Comparison of ENCODE assay signal across 8 cellular contexts in the genomic region with DNA sequence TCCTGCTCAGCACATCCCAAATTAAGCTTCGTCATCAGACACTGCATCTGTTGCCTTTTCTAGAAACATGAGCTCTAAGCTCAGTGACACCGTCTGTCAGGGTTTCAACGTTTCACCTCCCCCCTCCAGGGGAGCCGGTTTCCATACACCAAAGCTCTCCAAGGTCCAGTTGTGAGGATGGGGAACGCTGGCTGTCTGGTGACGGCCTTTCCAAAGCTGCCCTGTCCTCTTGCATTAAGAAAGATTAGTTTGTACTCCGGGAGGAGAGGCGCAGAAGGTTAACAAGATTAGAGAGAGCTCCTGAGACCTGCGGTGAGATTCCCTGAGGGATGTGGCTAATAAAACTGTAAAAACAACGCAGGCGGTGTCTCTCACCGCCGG. TPM values are rescaled to one million over a fixed set of nuclear protein-coding genes. Genes with fewer than 3 reads are reported as not detected.
A peak's percentile ranks its signal among the peaks of the same experiment; 100 is the strongest.
DNase-seq lines count a peak whose midpoint lies in the region; ATAC-seq and TF ChIP-seq lines count a peak whose summit lies in the region.

No MANE protein-coding gene starts in this region.

- no peaks in the 10 kb centered on the region for H3K27me3 ChIP-seq in mesendoderm (ENCODE audit: insufficient read depth, low read length, poor library complexity)

- POLR2A ChIA-PET in HEK293 (lab: Yijun Ruan, JAX) = no interaction called here

- H3K4me3 ChIP-seq in HEK293 (ENCODE audit: low read depth, low read length) (no peak overlapping the region; the same call in 1 of the 2 replicates), mesendoderm (ENCODE audit: low read length) (no peak overlapping the region)

- no peak overlapping the region for H4K5ac ChIP-seq in mesendoderm (ENCODE audit: low read length)

- DNase-seq in ELF-1 (ENCODE audit: low read depth, low spot score) = peak; percentile 68
- no peak for DNase-seq in T-helper 2 cell treated with Interferon-gamma antibody and Interleukin-4, amounts not matched to agents 5 μg/mL and 100 μg/mL, for 36 hours (ENCODE audit: low spot score)
- DNase-seq in mesendoderm = no peak
- DNase-seq in amygdala (lab: John Stamatoyannopoulos, UW) = no peak
- DNase-seq in UCSD-AML1 (lab: John Stamatoyannopoulos, UW; ENCODE audit: unreplicated experiment) = no peak
- DNase-seq in HuH-7.5 (ENCODE audit: low spot score) = no peak

- WGBS in mesendoderm (ENCODE audit: extremely low coverage, insufficient coverage, low lambda C conversion rate) = no CpG with 5 or more reads among the region's 13 CpGs

- peaks cover 18% of the 10 kb centered on the region for H3K36me3 Mint-ChIP-seq in T-helper 2 cell treated with Interferon-gamma antibody and Interleukin-4, amounts not matched to agents 5 μg/mL and 100 μg/mL, for 36 hours (ENCODE audit: low read depth)

- peak overlapping the region; percentile 61 for H3K27ac ChIP-seq in HEK293 (ENCODE audit: extremely low read depth, low read depth, low read length)
- H3K27ac ChIP-seq in mesendoderm (ENCODE audit: low read depth, low read length) = no peak overlapping the region

- no peaks in the 10 kb centered on the region for H3K9me3 ChIP-seq in HEK293 (ENCODE audit: control insufficient read depth, insufficient read depth, low read depth, low read length)

- H3K23ac ChIP-seq in mesendoderm (ENCODE audit: low read length) = no peak overlapping the region

- no peak overlapping the region for H2AK5ac ChIP-seq in mesendoderm (ENCODE audit: low read length)

- no peaks in the 10 kb centered on the region for H3K27me3 Mint-ChIP-seq in T-helper 2 cell treated with Interferon-gamma antibody and Interleukin-4, amounts not matched to agents 5 μg/mL and 100 μg/mL, for 36 hours (ENCODE audit: low read depth)

- H3K9me3 Mint-ChIP-seq in T-helper 2 cell treated with Interferon-gamma antibody and Interleukin-4, amounts not matched to agents 5 μg/mL and 100 μg/mL, for 36 hours = no peaks in the 10 kb centered on the region

- H2BK5ac ChIP-seq in mesendoderm (ENCODE audit: low read length) = no peak overlapping the region

- ATAC-seq in GM21825 (IDR thresholded peaks at IDR 0.05; ENCODE audit: unreplicated experiment) = no peak

- peaks cover 22% of the 10 kb centered on the region for H3K4me1 Mint-ChIP-seq in T-helper 2 cell treated with Interferon-gamma antibody and Interleukin-4, amounts not matched to agents 5 μg/mL and 100 μg/mL, for 36 hours (ENCODE audit: low read depth)

- H3K79me1 ChIP-seq in mesendoderm (ENCODE audit: low read length) = no peaks in the 10 kb centered on the region

- H3K79me2 ChIP-seq in mesendoderm (ENCODE audit: control insufficient read depth, insufficient read depth, low read length) = no peaks in the 10 kb centered on the region

- peak overlapping the region; percentile 52 for H3K18ac ChIP-seq in mesendoderm (ENCODE audit: low read length)

- H3K56ac ChIP-seq in mesendoderm (ENCODE audit: low read length) = no peak overlapping the region

- no peak overlapping the region for H2BK15ac ChIP-seq in mesendoderm (replicated peaks; ENCODE audit: low read depth)

- H3K4me2 ChIP-seq in mesendoderm (ENCODE audit: low read length) = no peak overlapping the region

- H3K9ac ChIP-seq in mesendoderm (ENCODE audit: low read length) = no peak overlapping the region

- no peak overlapping the region for H4K8ac ChIP-seq in mesendoderm (ENCODE audit: low read depth, low read length)

- H3K36me3 ChIP-seq in HEK293 (ENCODE audit: control insufficient read depth in 2 of 2, insufficient read depth in 1 of 2, low read length in 2 of 2) (no peaks in the 10 kb centered on the region), mesendoderm (ENCODE audit: control insufficient read depth, insufficient read depth, low read length) (no peaks in the 10 kb centered on the region)

- H3K27ac Mint-ChIP-seq in T-helper 2 cell treated with Interferon-gamma antibody and Interleukin-4, amounts not matched to agents 5 μg/mL and 100 μg/mL, for 36 hours = peak overlapping the region; percentile 96

- H2BK120ac ChIP-seq in mesendoderm (ENCODE audit: low read depth, low read length) = no peak overlapping the region

- peaks cover 4% of the 10 kb centered on the region for H3K4me1 ChIP-seq in HEK293 (ENCODE audit: control insufficient read depth, insufficient read depth, low read length)
- H3K4me1 ChIP-seq in mesendoderm (ENCODE audit: control insufficient read depth, low read depth, low read length) = no peaks in the 10 kb centered on the region

- CTCF ChIA-PET in HEK293 (lab: Yijun Ruan, JAX) = no interaction called here

- H3K4me3 Mint-ChIP-seq in T-helper 2 cell treated with Interferon-gamma antibody and Interleukin-4, amounts not matched to agents 5 μg/mL and 100 μg/mL, for 36 hours = peak overlapping the region; percentile 97

- no peak overlapping the region for H3K4ac ChIP-seq in mesendoderm (ENCODE audit: low read depth, low read length)

- TF ChIP-seq CTCF in HEK293 (tag by site-specific recombination; IDR thresholded peaks at IDR 0.05) = no peak

TF ChIP-seq in HEK293, 187 proteins besides CTCF, POLR2A, EP300 and RAD21 (continues in another document):
- TF ChIP-seq, protein P1, sequence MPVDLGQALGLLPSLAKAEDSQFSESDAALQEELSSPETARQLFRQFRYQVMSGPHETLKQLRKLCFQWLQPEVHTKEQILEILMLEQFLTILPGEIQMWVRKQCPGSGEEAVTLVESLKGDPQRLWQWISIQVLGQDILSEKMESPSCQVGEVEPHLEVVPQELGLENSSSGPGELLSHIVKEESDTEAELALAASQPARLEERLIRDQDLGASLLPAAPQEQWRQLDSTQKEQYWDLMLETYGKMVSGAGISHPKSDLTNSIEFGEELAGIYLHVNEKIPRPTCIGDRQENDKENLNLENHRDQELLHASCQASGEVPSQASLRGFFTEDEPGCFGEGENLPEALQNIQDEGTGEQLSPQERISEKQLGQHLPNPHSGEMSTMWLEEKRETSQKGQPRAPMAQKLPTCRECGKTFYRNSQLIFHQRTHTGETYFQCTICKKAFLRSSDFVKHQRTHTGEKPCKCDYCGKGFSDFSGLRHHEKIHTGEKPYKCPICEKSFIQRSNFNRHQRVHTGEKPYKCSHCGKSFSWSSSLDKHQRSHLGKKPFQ (tag by site-specific recombination; IDR thresholded peaks at IDR 0.05) = 0 out of 2 replicates have a peak, but pooled peaks have one; percentile 18
- TF ChIP-seq ZNF585B (tag by site-specific recombination; IDR thresholded peaks at IDR 0.05) (no peak), ZNF843 (tag by site-specific recombination; IDR thresholded peaks at IDR 0.05) (no peak), ZNF48 (tag by site-specific recombination; IDR thresholded peaks at IDR 0.05) (no peak), ZNF629 (tag by site-specific recombination; IDR thresholded peaks at IDR 0.05) (no peak), ZNF266 (tag by site-specific recombination; IDR thresholded peaks at IDR 0.05; ENCODE audit: low read depth) (no peak), ZNF302 (tag by site-specific recombination; IDR thresholded peaks at IDR 0.05; ENCODE audit: low read depth) (no peak), TRIM28 (IDR thresholded peaks at IDR 0.05; ENCODE audit: borderline replicate concordance, low read length) (0 out of 2 replicates have a peak, but pooled peaks have one; percentile 14), YY1 (tag by site-specific recombination; IDR thresholded peaks at IDR 0.05) (no peak), ZSCAN23 (tag by site-specific recombination; IDR thresholded peaks at IDR 0.05) (no peak), GLI2 (tag by site-specific recombination; IDR thresholded peaks at IDR 0.05; ENCODE audit: borderline replicate concordance, low read depth) (no peak), GFI1B (tag by site-specific recombination; IDR thresholded peaks at IDR 0.05) (no peak), GLIS1 (tag by site-specific recombination; IDR thresholded peaks at IDR 0.05) (peak; percentile 47; the same call in 1 of the 2 replicates), ZNF596 (tag by site-specific recombination; IDR thresholded peaks at IDR 0.05) (no peak), MEIS1 (CRISPR knock-in tag; IDR thresholded peaks at IDR 0.05; ENCODE audit: borderline replicate concordance) (no peak; the same call in 1 of the 2 replicates), ZNF707 (tag by site-specific recombination; IDR thresholded peaks at IDR 0.05) (no peak), SP3 (tag by site-specific recombination; IDR thresholded peaks at IDR 0.05) (no peak), ZBTB20 (tag by site-specific recombination; IDR thresholded peaks at IDR 0.05) (no peak), ZNF350 (tag by site-specific recombination; IDR thresholded peaks at IDR 0.05) (no peak), ZNF521 (tag by site-specific recombination; IDR thresholded peaks at IDR 0.05) (no peak)
- TF ChIP-seq, protein P2, sequence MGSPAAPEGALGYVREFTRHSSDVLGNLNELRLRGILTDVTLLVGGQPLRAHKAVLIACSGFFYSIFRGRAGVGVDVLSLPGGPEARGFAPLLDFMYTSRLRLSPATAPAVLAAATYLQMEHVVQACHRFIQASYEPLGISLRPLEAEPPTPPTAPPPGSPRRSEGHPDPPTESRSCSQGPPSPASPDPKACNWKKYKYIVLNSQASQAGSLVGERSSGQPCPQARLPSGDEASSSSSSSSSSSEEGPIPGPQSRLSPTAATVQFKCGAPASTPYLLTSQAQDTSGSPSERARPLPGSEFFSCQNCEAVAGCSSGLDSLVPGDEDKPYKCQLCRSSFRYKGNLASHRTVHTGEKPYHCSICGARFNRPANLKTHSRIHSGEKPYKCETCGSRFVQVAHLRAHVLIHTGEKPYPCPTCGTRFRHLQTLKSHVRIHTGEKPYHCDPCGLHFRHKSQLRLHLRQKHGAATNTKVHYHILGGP (tag by site-specific recombination; IDR thresholded peaks at IDR 0.05) = no peak
- TF ChIP-seq, protein P3, sequence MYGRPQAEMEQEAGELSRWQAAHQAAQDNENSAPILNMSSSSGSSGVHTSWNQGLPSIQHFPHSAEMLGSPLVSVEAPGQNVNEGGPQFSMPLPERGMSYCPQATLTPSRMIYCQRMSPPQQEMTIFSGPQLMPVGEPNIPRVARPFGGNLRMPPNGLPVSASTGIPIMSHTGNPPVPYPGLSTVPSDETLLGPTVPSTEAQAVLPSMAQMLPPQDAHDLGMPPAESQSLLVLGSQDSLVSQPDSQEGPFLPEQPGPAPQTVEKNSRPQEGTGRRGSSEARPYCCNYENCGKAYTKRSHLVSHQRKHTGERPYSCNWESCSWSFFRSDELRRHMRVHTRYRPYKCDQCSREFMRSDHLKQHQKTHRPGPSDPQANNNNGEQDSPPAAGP (tag by site-specific recombination; IDR thresholded peaks at IDR 0.05) = peak; percentile 55

RNA-seq across cellular contexts. Expression of a gene that starts 43.2 kb away (rescaled TPM):
- 0.34 TPM for polyA plus RNA-seq in mesendoderm (2013, experiment 1 of 2)
- 0.36 TPM for polyA plus RNA-seq in mesendoderm (2013, experiment 2 of 2)
